In the genomic region with DNA sequence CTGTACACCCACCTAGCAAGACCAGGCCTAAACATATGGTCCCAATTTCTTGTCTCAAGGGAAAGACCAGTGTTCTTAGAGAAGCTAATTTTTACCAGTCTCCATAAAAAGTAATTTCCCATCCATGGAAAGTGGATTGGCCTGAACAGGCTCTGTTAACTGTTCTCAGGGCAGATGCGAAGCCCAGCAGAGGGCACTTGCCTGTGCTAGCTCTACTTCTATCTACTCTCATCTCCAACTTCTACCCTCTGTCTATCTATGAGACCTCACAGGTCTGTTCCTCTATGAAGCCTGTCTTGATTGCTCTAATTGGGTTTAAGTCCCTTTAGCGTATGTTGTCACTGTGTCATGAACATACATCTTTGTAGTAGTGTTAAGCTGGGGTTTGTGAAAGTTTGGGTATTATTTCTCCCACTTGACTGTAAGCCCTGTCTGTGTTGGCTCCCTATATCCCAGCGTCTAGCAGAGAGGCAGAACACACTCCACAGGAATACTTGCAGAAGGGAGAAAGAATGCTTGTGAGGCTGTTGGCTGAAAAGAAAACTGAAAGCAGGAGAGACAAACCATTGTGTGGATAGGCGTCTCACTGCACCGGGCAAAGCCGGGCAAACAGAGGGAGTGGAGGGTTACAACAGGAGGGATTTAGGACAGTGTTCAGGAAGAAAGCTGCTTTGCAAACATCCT, we compare ENCODE assay signal across 8 cellular contexts.
DNase-seq lines count a peak whose midpoint lies in the region; ATAC-seq and TF ChIP-seq lines count a peak whose summit lies in the region.

No MANE protein-coding gene starts in this region.

- intact Hi-C loops in CD8-positive, alpha-beta T cell (cut with DNase I, micrococcal nuclease) = no loop called here

- POLR2A ChIA-PET in CD8-positive, alpha-beta T cell (lab: Charles Lee) = no interaction called here

- no peak for TF ChIP-seq CTCF in CD8-positive, alpha-beta T cell (IDR thresholded peaks at IDR 0.05)

- H3K9me3 ChIP-seq in effector memory CD4-positive, alpha-beta T cell (ENCODE audit: control insufficient read depth, low read length) = no peaks in the 10 kb centered on the region
- H3K9me3 ChIP-seq in muscle layer of colon (ENCODE audit: low read length) = no peaks in the 10 kb centered on the region
- no peaks in the 10 kb centered on the region for H3K9me3 ChIP-seq in CD8-positive, alpha-beta T cell (ENCODE audit: low read length)

- no peaks in the 10 kb centered on the region for H3K27me3 ChIP-seq in effector memory CD4-positive, alpha-beta T cell (replicated peaks; ENCODE audit: control insufficient read depth, insufficient read depth, low read length, poor library complexity, severe bottlenecking)
- no peaks in the 10 kb centered on the region for H3K27me3 ChIP-seq in muscle layer of colon (ENCODE audit: control insufficient read depth in 1 of 2, insufficient read depth in 2 of 2, low read length in 2 of 2)
- H3K27me3 ChIP-seq in CD8-positive, alpha-beta T cell (ENCODE audit: insufficient read depth, low read length) = no peaks in the 10 kb centered on the region

- H3K27ac Mint-ChIP-seq in CD8-positive, alpha-beta T cell = no peak overlapping the region

- H3K36me3 ChIP-seq in effector memory CD4-positive, alpha-beta T cell (ENCODE audit: control insufficient read depth, insufficient read depth, low read length) = no peaks in the 10 kb centered on the region
- no peaks in the 10 kb centered on the region for H3K36me3 ChIP-seq in muscle layer of colon (ENCODE audit: insufficient read depth, low read length)
- H3K36me3 ChIP-seq in CD8-positive, alpha-beta T cell (ENCODE audit: insufficient read depth, low read length) = no peaks in the 10 kb centered on the region

- peaks cover 7% of the 10 kb centered on the region for H3K4me1 Mint-ChIP-seq in CD8-positive, alpha-beta T cell (ENCODE audit: low read depth)

- no peaks in the 10 kb centered on the region for H3K4me1 ChIP-seq in effector memory CD4-positive, alpha-beta T cell (ENCODE audit: control insufficient read depth, insufficient read depth, low read length, poor library complexity, severe bottlenecking)
- peaks cover 48% of the 10 kb centered on the region for H3K4me1 ChIP-seq in muscle layer of colon (ENCODE audit: insufficient read depth, low read length)
- peaks cover 4% of the 10 kb centered on the region for H3K4me1 ChIP-seq in CD8-positive, alpha-beta T cell (ENCODE audit: insufficient read depth, low read length)

- no peak overlapping the region for H3K27ac ChIP-seq in effector memory CD4-positive, alpha-beta T cell (ENCODE audit: insufficient read depth, low read length, poor library complexity, severe bottlenecking)
- H3K27ac ChIP-seq in muscle layer of colon (ENCODE audit: low read depth, low read length) = peak overlapping the region; percentile 85
- no peak overlapping the region for H3K27ac ChIP-seq in CD8-positive, alpha-beta T cell (ENCODE audit: low read depth, low read length)

- no peak overlapping the region for H3K4me3 Mint-ChIP-seq in CD8-positive, alpha-beta T cell

- in situ Hi-C loops in ACHN (cut with HindIII; ENCODE audit: low pct_ligation_motif_present, low pct_unique_long_range_greater_than_20kb, low sequenced_read_pairs) = no loop called here

- no peaks in the 10 kb centered on the region for H3K36me3 Mint-ChIP-seq in CD8-positive, alpha-beta T cell

- peak; percentile 54 for DNase-seq in ACHN
- DNase-seq in Jurkat, Clone E6-1 (ENCODE audit: low read depth, low spot score) = peak; percentile 20
- DNase-seq in effector memory CD4-positive, alpha-beta T cell = no peak
- DNase-seq in stimulated activated CD8-positive, alpha-beta memory T cell treated with anti-CD3 and anti-CD28 coated beads, Interleukin-4, amount 100 ng/mL, for 48 hours = no peak
- DNase-seq in CD8-positive, alpha-beta T cell = no peak
- DNase-seq in GM19240 (ENCODE audit: insufficient read length, low spot score) = no peak

- H3K9me3 Mint-ChIP-seq in CD8-positive, alpha-beta T cell = no peaks in the 10 kb centered on the region

- no peak overlapping the region for H3K4me3 ChIP-seq in Jurkat, Clone E6-1 (ENCODE audit: low read length)
- peak overlapping the region; percentile 3 for H3K4me3 ChIP-seq in effector memory CD4-positive, alpha-beta T cell (ENCODE audit: insufficient read depth, low read depth, low read length, poor library complexity, severe bottlenecking)
- H3K4me3 ChIP-seq in muscle layer of colon (ENCODE audit: low read depth in 1 of 2, low read length in 2 of 2) = peak overlapping the region; percentile 12 to 64
- no peak overlapping the region for H3K4me3 ChIP-seq in CD8-positive, alpha-beta T cell (ENCODE audit: low read depth, low read length)

- CTCF ChIA-PET in CD8-positive, alpha-beta T cell (lab: Charles Lee) = no interaction called here

- H3K27me3 Mint-ChIP-seq in CD8-positive, alpha-beta T cell (ENCODE audit: low read depth) = peaks cover 3% of the 10 kb centered on the region

- peak overlapping the region; percentile 66 for H3K9ac ChIP-seq in muscle layer of colon (ENCODE audit: low read length)

- no peak for ATAC-seq in CD8-positive, alpha-beta T cell
- no peak for ATAC-seq in GM21529 (IDR thresholded peaks at IDR 0.05; ENCODE audit: unreplicated experiment)

Comparison
In these comparisons a context has a peak if more than half of its experiments do, and no peak if none do; other contexts are left out.
1. DNase-seq: peak in ACHN (single experiment) and Jurkat, Clone E6-1 (single experiment); none in effector memory CD4-positive, alpha-beta T cell (0 of 3), stimulated activated CD8-positive, alpha-beta memory T cell treated with anti-CD3 and anti-CD28 coated beads, Interleukin-4, amount 100 ng/mL, for 48 hours (single experiment), CD8-positive, alpha-beta T cell (0 of 7) and GM19240 (single experiment).
2. H3K4me3 ChIP-seq: peak in effector memory CD4-positive, alpha-beta T cell (single experiment) and muscle layer of colon (2 of 2); none in Jurkat, Clone E6-1 (single experiment) and CD8-positive, alpha-beta T cell (single experiment).